ENCODE assay signal across 10 cellular contexts in the genomic region with DNA sequence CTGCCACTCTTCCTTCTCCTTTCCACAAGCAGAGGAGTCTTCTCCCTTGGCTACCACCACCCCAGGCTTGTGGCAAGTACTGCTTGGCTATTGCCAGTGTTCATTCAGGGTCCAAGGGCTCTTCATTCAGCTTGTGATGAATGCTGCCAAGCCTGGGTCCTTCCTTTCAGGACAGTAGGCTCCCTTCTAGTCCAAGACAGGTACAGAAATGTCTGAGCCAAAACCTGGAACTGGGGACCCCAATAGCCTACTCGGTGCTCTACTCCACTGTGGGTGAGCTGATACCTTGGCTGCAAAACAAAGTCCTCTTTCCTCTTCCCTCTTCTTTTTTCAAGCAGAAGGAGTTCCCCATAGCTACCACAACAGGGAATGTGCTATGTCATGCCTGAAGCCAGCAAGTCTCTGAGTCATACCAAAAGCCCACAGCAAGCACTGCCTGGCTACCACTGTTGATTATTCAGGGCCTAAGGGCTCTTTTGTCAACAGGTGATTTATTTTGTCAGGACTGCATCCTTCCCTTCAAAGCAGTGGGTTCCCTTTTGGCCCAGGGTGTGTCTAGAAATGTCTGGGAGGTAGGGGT.
DNase-seq lines count a peak whose midpoint lies in the region; ATAC-seq lines count a peak whose summit lies in the region.
"Had no signal": no experiment of that assay in that cellular context is flagged by ENCODE, and none has a peak within 500 bp of the region (broad histone marks: within the 10 kb centered on the region; RNA-seq: fewer than 3 reads in every experiment).

No MANE protein-coding gene starts in this region.

- ATAC-seq in HG02642 (IDR thresholded peaks at IDR 0.05; ENCODE audit: poor library complexity, unreplicated experiment) (peak; percentile 81), GM19467 (IDR thresholded peaks at IDR 0.05; ENCODE audit: unreplicated experiment) (no peak)
- no peak for ATAC-seq in activated naive CD8-positive, alpha-beta T cell treated with anti-CD3 and anti-CD28 coated beads, Interleukin-2, amount 50 U/mL, for 24 hours

- H3K4me3 Mint-ChIP-seq in activated naive CD8-positive, alpha-beta T cell treated with anti-CD3 and anti-CD28 coated beads, Interleukin-2, amount 50 U/mL, for 24 hours, result no peak overlapping the region
- H3K4me3 Mint-ChIP-seq: IgD-negative memory B cell; stimulated activated naive B cell treated with anti-CD40 and anti-IgM and Interleukin-4, amounts not matched to agents 10 μg/mL and 1 μg/mL and 100 μg/mL, for 72 hours had no signal

- no peaks in the 10 kb centered on the region for H3K36me3 Mint-ChIP-seq in activated naive CD8-positive, alpha-beta T cell treated with anti-CD3 and anti-CD28 coated beads, Interleukin-2, amount 50 U/mL, for 24 hours (ENCODE audit: low read depth)

- DNase-seq in GM04503 (ENCODE audit: low read depth), result peak; percentile 83
- DNase-seq in RKO (ENCODE audit: low spot score), result peak; percentile 57
- DNase-seq in glomerular visceral epithelial cell (ENCODE audit: extremely low spot score), result peak; percentile 91
- DNase-seq in NCI-H2081 treated with DMSO at 0.1 percent for 48 hours (lab: John Stamatoyannopoulos, UW), result no peak
- DNase-seq in ecto neural progenitor cell (ENCODE audit: low spot score), result no peak
- DNase-seq in activated naive CD8-positive, alpha-beta T cell treated with anti-CD3 and anti-CD28 coated beads, Interleukin-2, amount 50 U/mL, for 24 hours, result no peak
- DNase-seq: stimulated activated naive B cell treated with anti-CD40 and anti-IgM and Interleukin-4, amounts not matched to agents 10 μg/mL and 1 μg/mL and 100 μg/mL, for 72 hours had no signal

- H3K27ac Mint-ChIP-seq in activated naive CD8-positive, alpha-beta T cell treated with anti-CD3 and anti-CD28 coated beads, Interleukin-2, amount 50 U/mL, for 24 hours, result no peak overlapping the region
- H3K27ac Mint-ChIP-seq: IgD-negative memory B cell; stimulated activated naive B cell treated with anti-CD40 and anti-IgM and Interleukin-4, amounts not matched to agents 10 μg/mL and 1 μg/mL and 100 μg/mL, for 72 hours had no signal

- H3K9me3 Mint-ChIP-seq in activated naive CD8-positive, alpha-beta T cell treated with anti-CD3 and anti-CD28 coated beads, Interleukin-2, amount 50 U/mL, for 24 hours, result no peaks in the 10 kb centered on the region

- no peaks in the 10 kb centered on the region for H3K27me3 Mint-ChIP-seq in activated naive CD8-positive, alpha-beta T cell treated with anti-CD3 and anti-CD28 coated beads, Interleukin-2, amount 50 U/mL, for 24 hours
- H3K27me3 Mint-ChIP-seq: IgD-negative memory B cell; stimulated activated naive B cell treated with anti-CD40 and anti-IgM and Interleukin-4, amounts not matched to agents 10 μg/mL and 1 μg/mL and 100 μg/mL, for 72 hours had no signal

- H3K4me1 Mint-ChIP-seq in activated naive CD8-positive, alpha-beta T cell treated with anti-CD3 and anti-CD28 coated beads, Interleukin-2, amount 50 U/mL, for 24 hours, result no peaks in the 10 kb centered on the region
- H3K4me1 Mint-ChIP-seq: stimulated activated naive B cell treated with anti-CD40 and anti-IgM and Interleukin-4, amounts not matched to agents 10 μg/mL and 1 μg/mL and 100 μg/mL, for 72 hours had no signal

Comparison
In these comparisons a context has a peak if more than half of its experiments do, and no peak if none do; other contexts are left out.
1. DNase-seq: peak in GM04503 (single experiment), RKO (single experiment) and glomerular visceral epithelial cell (single experiment); none in NCI-H2081 treated with DMSO at 0.1 percent for 48 hours (single experiment), ecto neural progenitor cell (single experiment) and activated naive CD8-positive, alpha-beta T cell treated with anti-CD3 and anti-CD28 coated beads, Interleukin-2, amount 50 U/mL, for 24 hours (single experiment).